ENCODE assay signal across 9 cellular contexts in the genomic region with DNA sequence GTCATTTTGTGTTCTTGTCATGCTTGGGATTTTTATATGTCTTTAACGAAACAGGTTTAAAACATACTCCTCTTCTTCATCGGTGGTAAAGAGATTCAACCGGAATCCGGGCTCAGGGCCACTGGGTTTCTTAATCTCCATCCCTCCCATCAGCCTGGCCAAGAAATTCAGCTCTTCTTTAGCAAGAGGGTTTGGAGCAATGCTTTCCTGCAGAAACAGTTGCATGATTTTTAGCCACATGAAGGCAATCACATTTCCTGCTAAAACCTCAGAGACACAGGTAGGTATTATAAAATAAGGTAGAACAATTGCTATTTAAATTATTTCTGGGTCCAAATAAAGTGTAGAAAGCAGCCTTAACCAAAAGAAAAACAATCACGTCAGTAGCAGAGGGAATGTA. TPM values are rescaled to one million over a fixed set of nuclear protein-coding genes. Genes with fewer than 3 reads are reported as not detected.
DNase-seq lines count a peak whose midpoint lies in the region; ATAC-seq and TF ChIP-seq lines count a peak whose summit lies in the region.
"Had no signal": no experiment of that assay in that cellular context is flagged by ENCODE, and none has a peak within 500 bp of the region (broad histone marks: within the 10 kb centered on the region; RNA-seq: fewer than 3 reads in every experiment).

No MANE protein-coding gene starts in this region.

- H3K9me3 Mint-ChIP-seq in activated CD4-positive, alpha-beta memory T cell treated with anti-CD3 and anti-CD28 coated beads for 36 hours, result no peaks in the 10 kb centered on the region

- H3K36me3 ChIP-seq in vagina, result peaks cover 0 to 7% of the 10 kb centered on the region in 2 donors
- H3K36me3 ChIP-seq in H7 (replicated peaks; ENCODE audit: control insufficient read depth, insufficient read depth, low read length), result peaks cover 2% of the 10 kb centered on the region

- intact Hi-C loops in left ventricle myocardium superior (cut with micrococcal nuclease), result loop anchor here (5.0 kb wide), 1 partner anchor 78 kb away; no protein-coding TSS in a partner anchor
- intact Hi-C loops in cardiac septum (cut with DNase I), result loop anchor here (2.0 to 10.0 kb wide), 3 partner anchors 78 to 322 kb away; a partner anchor contains a TSS
- intact Hi-C loops in activated CD4-positive, alpha-beta memory T cell treated with anti-CD3 and anti-CD28 coated beads for 36 hours (cut with micrococcal nuclease), result loop anchor here (1.0 to 5.0 kb wide), 5 partner anchors 70 to 323 kb away; a partner anchor contains a TSS
- intact Hi-C loops in vagina (cut with DNase I), result loop anchor here (5.0 kb wide), 2 partner anchors 78 to 318 kb away; no protein-coding TSS in a partner anchor

- TF ChIP-seq CTCF in fibroblast of villous mesenchyme (IDR thresholded peaks at IDR 0.05; ENCODE audit: insufficient read depth, low read depth, low read length), result no peak
- TF ChIP-seq CTCF in vagina (IDR thresholded peaks at IDR 0.05), result no peak

- CTCF ChIA-PET in activated CD4-positive, alpha-beta memory T cell treated with anti-CD3 and anti-CD28 coated beads for 36 hours (lab: Charles Lee), result interaction anchor here (0.6 to 5.0 kb wide), 14 partner anchors 20 to 321 kb away, joined by 3 to 56 read pairs (median 4); a partner anchor contains a TSS

- H3K4me3 ChIP-seq in fibroblast of villous mesenchyme (ENCODE audit: low read depth, low read length) (no peak overlapping the region), vagina (no peak overlapping the region), H7 (ENCODE audit: insufficient read depth, low read depth, low read length) (no peak overlapping the region)

- H3K27me3 ChIP-seq in vagina (no peaks in the 10 kb centered on the region), H7 (ENCODE audit: control insufficient read depth, insufficient read depth, low read length) (no peaks in the 10 kb centered on the region)

- H3K27me3 Mint-ChIP-seq in activated CD4-positive, alpha-beta memory T cell treated with anti-CD3 and anti-CD28 coated beads for 36 hours, result no peaks in the 10 kb centered on the region
- H3K27me3 Mint-ChIP-seq: progenitor cell of endocrine pancreas had no signal

- H3K27ac ChIP-seq in vagina, result peak overlapping the region; percentile 69

- DNase-seq in left ventricle myocardium superior (no peak), cardiac septum (ENCODE audit: low spot score) (no peak), fibroblast of villous mesenchyme (ENCODE audit: low read depth) (peak; percentile 37), vagina (ENCODE audit: extremely low spot score in 2 of 2) (no peak), NCI-H187 (lab: John Stamatoyannopoulos, UW) (no peak), H7 (no peak), NCI-H1694 (lab: John Stamatoyannopoulos, UW) (no peak)
- DNase-seq in activated CD4-positive, alpha-beta memory T cell treated with anti-CD3 and anti-CD28 coated beads for 36 hours, result no peak

- no peak for TF ChIP-seq POLR2A in vagina (IDR thresholded peaks at IDR 0.05)

- peaks cover 6% of the 10 kb centered on the region for H3K4me1 ChIP-seq in vagina

- peak overlapping the region; percentile 90 for H3K27ac Mint-ChIP-seq in activated CD4-positive, alpha-beta memory T cell treated with anti-CD3 and anti-CD28 coated beads for 36 hours
- H3K27ac Mint-ChIP-seq: progenitor cell of endocrine pancreas had no signal

- no peak overlapping the region for H3K4me3 Mint-ChIP-seq in activated CD4-positive, alpha-beta memory T cell treated with anti-CD3 and anti-CD28 coated beads for 36 hours

- POLR2A ChIA-PET in activated CD4-positive, alpha-beta memory T cell treated with anti-CD3 and anti-CD28 coated beads for 36 hours (lab: Charles Lee), result interaction anchor here (1.2 kb wide), 1 partner anchor 23 kb away, joined by 4 read pairs; a partner anchor contains a TSS

- H3K4me1 Mint-ChIP-seq in activated CD4-positive, alpha-beta memory T cell treated with anti-CD3 and anti-CD28 coated beads for 36 hours (ENCODE audit: low read depth), result peaks cover 17% of the 10 kb centered on the region

- ATAC-seq in left ventricle myocardium superior, result peak; percentile 66

- no peaks in the 10 kb centered on the region for H3K36me3 Mint-ChIP-seq in activated CD4-positive, alpha-beta memory T cell treated with anti-CD3 and anti-CD28 coated beads for 36 hours

- no peaks in the 10 kb centered on the region for H3K9me3 ChIP-seq in vagina

RNA-seq across cellular contexts. Expression of a gene that starts 22.7 kb away (rescaled TPM):
- total RNA-seq in left ventricle myocardium superior (58.7 TPM), cardiac septum (52.7 TPM), fibroblast of villous mesenchyme (6.9 and 10.0 TPM in 2 replicates), vagina (45.2 TPM)
- 10 to 100 TPM; 46.0 to 47.0 TPM for total RNA-seq in activated CD4-positive, alpha-beta memory T cell treated with anti-CD3 and anti-CD28 coated beads for 36 hours
- total RNA-seq in H7 (2014; rRNA removed; shearing (Covaris generic)), result 14.4 and 14.5 TPM in 2 replicates

RNA-seq across cellular contexts. Expression of a gene that starts 29.8 kb away (rescaled TPM):
- total RNA-seq in left ventricle myocardium superior (3.8 TPM), cardiac septum (3.4 TPM), fibroblast of villous mesenchyme (6.0 and 8.1 TPM in 2 replicates), vagina (5.2 TPM)
- total RNA-seq in activated CD4-positive, alpha-beta memory T cell treated with anti-CD3 and anti-CD28 coated beads for 36 hours, result 1 to 10 TPM; 1.8 to 2.7 TPM
- 3.9 and 4.6 TPM in 2 replicates for total RNA-seq in H7 (2014; rRNA removed; shearing (Covaris generic))

RNA-seq across cellular contexts. Expression of a gene that starts 34.7 kb away (rescaled TPM):
- total RNA-seq in left ventricle myocardium superior (78.4 TPM), cardiac septum (75.5 TPM), fibroblast of villous mesenchyme (17.4 and 24.6 TPM in 2 replicates), vagina (35.4 TPM)
- total RNA-seq in activated CD4-positive, alpha-beta memory T cell treated with anti-CD3 and anti-CD28 coated beads for 36 hours, result 10 to 100 TPM; 57.3 to 57.4 TPM
- 25.0 and 25.6 TPM in 2 replicates for total RNA-seq in H7 (2014; rRNA removed; shearing (Covaris generic))

RNA-seq across cellular contexts. Expression of a gene that starts 43.8 kb away (rescaled TPM):
- total RNA-seq in left ventricle myocardium superior (119 TPM), cardiac septum (71.7 TPM), fibroblast of villous mesenchyme (63.5 and 83.8 TPM in 2 replicates), vagina (54.0 TPM)
- total RNA-seq in activated CD4-positive, alpha-beta memory T cell treated with anti-CD3 and anti-CD28 coated beads for 36 hours, result 100 to 1,000 TPM; 113 to 115 TPM
- total RNA-seq in H7 (2014; rRNA removed; shearing (Covaris generic)), result 145 and 190 TPM in 2 replicates
